In genomic region chr14:84998216-84998615, GRCh38 we compare ENCODE assay signal across 21 cellular contexts.
"Had no signal": no experiment of that assay in that cellular context is flagged by ENCODE, and none has a peak within 500 bp of the region (broad histone marks: within the 10 kb centered on the region; RNA-seq: fewer than 3 reads in every experiment).

No MANE protein-coding gene starts in this region.

- DNase-seq: dermis blood vessel endothelial cell; dorsolateral prefrontal cortex; effector CD4-positive, alpha-beta T cell; effector memory CD4-positive, alpha-beta T cell; esophagus squamous epithelium; foreskin fibroblast; foreskin melanocyte; gastrocnemius medialis; heart left ventricle; left cardiac atrium; left lung; left ventricle myocardium superior; lower lobe of right lung; mesenchymal stem cell; midbrain; naive B cell; naive thymus-derived CD8-positive, alpha-beta T cell had no signal

- H3K9me3 ChIP-seq: esophagus squamous epithelium, gastrocnemius medialis, lower lobe of right lung had no signal

- H3K27ac ChIP-seq: coronary artery, dorsolateral prefrontal cortex, epithelial cell of prostate, esophagus squamous epithelium, gastrocnemius medialis, heart left ventricle, hepatocyte, left lung, lower lobe of right lung had no signal

- H3K4me3 ChIP-seq: coronary artery, dorsolateral prefrontal cortex, esophagus squamous epithelium, gastrocnemius medialis, heart left ventricle, hepatocyte, left lung, lower lobe of right lung had no signal

- H3K27ac Mint-ChIP-seq: naive B cell; naive thymus-derived CD8-positive, alpha-beta T cell had no signal

- H3K4me3 Mint-ChIP-seq: naive B cell; naive thymus-derived CD8-positive, alpha-beta T cell had no signal

- H3K36me3 ChIP-seq: esophagus squamous epithelium, gastrocnemius medialis, heart left ventricle, left lung, lower lobe of right lung had no signal

- ATAC-seq: esophagus mucosa; gastrocnemius medialis; heart left ventricle; left cardiac atrium; left lung; left ventricle myocardium superior; lower lobe of right lung; naive thymus-derived CD8-positive, alpha-beta T cell had no signal

- H3K4me1 Mint-ChIP-seq: naive B cell; naive thymus-derived CD8-positive, alpha-beta T cell had no signal

- H3K27me3 ChIP-seq: dorsolateral prefrontal cortex, esophagus squamous epithelium, gastrocnemius medialis, heart left ventricle, hepatocyte, left lung had no signal

- H3K36me3 Mint-ChIP-seq: naive B cell; naive thymus-derived CD8-positive, alpha-beta T cell had no signal

- H3K4me1 ChIP-seq: esophagus squamous epithelium, gastrocnemius medialis, heart left ventricle, left lung, lower lobe of right lung had no signal

- H3K27me3 Mint-ChIP-seq: naive B cell; naive thymus-derived CD8-positive, alpha-beta T cell had no signal
